21 cellular contexts compared by ENCODE assay signal in genomic region chr9:82722556-82722955, GRCh38.
"Had no signal": no experiment of that assay in that cellular context is flagged by ENCODE, and none has a peak within 500 bp of the region (broad histone marks: within the 10 kb centered on the region; RNA-seq: fewer than 3 reads in every experiment).

No MANE protein-coding gene starts in this region.

- DNase-seq: dermis blood vessel endothelial cell; effector memory CD4-positive, alpha-beta T cell; erythroblast; esophagus squamous epithelium; hypothalamus; immature natural killer cell; left ventricle myocardium superior; lower lobe of right lung; natural killer cell; occipital lobe; ovary; posterior cingulate gyrus; psoas muscle; right cardiac atrium; sigmoid colon; stimulated activated CD4-positive, alpha-beta T cell treated with anti-CD3 and anti-CD28 coated beads, Interleukin-2, amount 100 ng/mL, for 24 hours; stimulated activated CD4-positive, alpha-beta T cell treated with anti-CD3 and anti-CD28 coated beads, Interleukin-4, amount 100 ng/mL, for 24 hours; stimulated activated naive CD4-positive, alpha-beta T cell treated with Interleukin-2 at 50 U/mL for 16 hours; stomach; thyroid gland had no signal

- H3K4me1 ChIP-seq: esophagus squamous epithelium, lower lobe of right lung, psoas muscle, sigmoid colon, stomach, thyroid gland had no signal

- H3K27ac ChIP-seq: coronary artery, esophagus squamous epithelium, lower lobe of right lung, ovary, psoas muscle, sigmoid colon, stomach, thyroid gland had no signal

- H3K4me3 ChIP-seq: coronary artery, esophagus squamous epithelium, lower lobe of right lung, ovary, psoas muscle, sigmoid colon, stomach, thyroid gland had no signal

- H3K36me3 ChIP-seq: esophagus squamous epithelium, lower lobe of right lung, ovary, sigmoid colon, stomach, thyroid gland had no signal
